In genomic region chr21:27001526-27001925, GRCh38 we compare ENCODE assay signal across 19 cellular contexts. TPM values are rescaled to one million over a fixed set of nuclear protein-coding genes. Genes with fewer than 3 reads are reported as not detected.
"Had no signal": no experiment of that assay in that cellular context is flagged by ENCODE, and none has a peak within 500 bp of the region (broad histone marks: within the 10 kb centered on the region; RNA-seq: fewer than 3 reads in every experiment).

No MANE protein-coding gene starts in this region.

- ATAC-seq: heart right ventricle, mucosa of descending colon, natural killer cell had no signal

- H3K4me3 ChIP-seq: coronary artery, heart right ventricle, mucosa of descending colon, ovary, right atrium auricular region, suprapubic skin, thyroid gland had no signal

- H3K4me3 Mint-ChIP-seq: endodermal cell, natural killer cell, neural crest cell, type B pancreatic cell had no signal

- H3K36me3 ChIP-seq: heart right ventricle, ovary, right atrium auricular region, suprapubic skin, thyroid gland had no signal

- DNase-seq: effector CD4-positive, alpha-beta T cell; endodermal cell; erythroblast; heart right ventricle; hypothalamus; kidney glomerular epithelial cell; mucosa of descending colon; natural killer cell; ovary; small intestine; stimulated activated CD4-positive, alpha-beta T cell treated with anti-CD3 and anti-CD28 coated beads, Interleukin-2, amount 100 ng/mL, for 48 hours; stimulated activated naive CD4-positive, alpha-beta T cell treated with Interleukin-2 at 50 U/mL for 16 hours; thyroid gland had no signal

- H3K4me1 Mint-ChIP-seq: endodermal cell, natural killer cell, neural crest cell had no signal

- H3K9me3 ChIP-seq: heart right ventricle, mucosa of descending colon, ovary, right atrium auricular region, suprapubic skin, thyroid gland had no signal

- H3K27me3 Mint-ChIP-seq: type B pancreatic cell had no signal

- H3K27ac Mint-ChIP-seq: endodermal cell, natural killer cell, type B pancreatic cell had no signal

- H3K27me3 ChIP-seq: heart right ventricle, ovary, right atrium auricular region, suprapubic skin, thyroid gland had no signal

- H3K36me3 Mint-ChIP-seq: natural killer cell, type B pancreatic cell had no signal

- H3K27ac ChIP-seq: coronary artery, heart right ventricle, ovary, right atrium auricular region, suprapubic skin, thyroid gland had no signal

- H3K4me1 ChIP-seq: heart right ventricle, right atrium auricular region, suprapubic skin, thyroid gland had no signal

- H3K9me3 Mint-ChIP-seq: natural killer cell, neural crest cell, type B pancreatic cell had no signal

RNA-seq across cellular contexts. Expression of gene ADAMTS5, which starts 34.6 kb away (rescaled TPM):
- total RNA-seq: endothelial cell of umbilical vein had no signal
